11 cellular contexts compared by ENCODE assay signal in genomic region chr3:23219117-23219516, GRCh38.
DNase-seq lines count a peak whose midpoint lies in the region; ATAC-seq lines count a peak whose summit lies in the region.
"Had no signal": no experiment of that assay in that cellular context is flagged by ENCODE, and none has a peak within 500 bp of the region (broad histone marks: within the 10 kb centered on the region; RNA-seq: fewer than 3 reads in every experiment).

No MANE protein-coding gene starts in this region.

- no peaks in the 10 kb centered on the region for H3K9me3 ChIP-seq in effector memory CD4-positive, alpha-beta T cell (ENCODE audit: control insufficient read depth, low read length)

- no peaks in the 10 kb centered on the region for H3K4me1 ChIP-seq in effector memory CD4-positive, alpha-beta T cell (ENCODE audit: control insufficient read depth, insufficient read depth, low read length, poor library complexity, severe bottlenecking)

- DNase-seq in inferior parietal cortex (ENCODE audit: extremely low spot score) (peak; percentile 20), GM19240 (ENCODE audit: insufficient read length, low spot score) (no peak), T1000 (lab: John Stamatoyannopoulos, UW) (no peak), NOMO-1 treated with DMSO at 0.1 percent for 48 hours (lab: John Stamatoyannopoulos, UW; ENCODE audit: unreplicated experiment) (no peak)
- DNase-seq in effector memory CD4-positive, alpha-beta T cell, result no peak
- DNase-seq: DMS 273 treated with DMSO at 0.1 percent for 48 hours, H7, NCI-H146 had no signal

- H3K36me3 ChIP-seq in effector memory CD4-positive, alpha-beta T cell (ENCODE audit: control insufficient read depth, insufficient read depth, low read length), result no peaks in the 10 kb centered on the region

- peak; percentile 59 for ATAC-seq in GM18511 (IDR thresholded peaks at IDR 0.05; ENCODE audit: unreplicated experiment)
- peak; percentile 59 for ATAC-seq in GM21786 (IDR thresholded peaks at IDR 0.05; ENCODE audit: unreplicated experiment)
- ATAC-seq in HG03460 (IDR thresholded peaks at IDR 0.05; ENCODE audit: unreplicated experiment), result peak; percentile 60

- no peaks in the 10 kb centered on the region for H3K27me3 ChIP-seq in effector memory CD4-positive, alpha-beta T cell (replicated peaks; ENCODE audit: control insufficient read depth, insufficient read depth, low read length, poor library complexity, severe bottlenecking)

- no peak overlapping the region for H3K27ac ChIP-seq in effector memory CD4-positive, alpha-beta T cell (ENCODE audit: insufficient read depth, low read length, poor library complexity, severe bottlenecking)

- H3K4me3 ChIP-seq in effector memory CD4-positive, alpha-beta T cell (ENCODE audit: insufficient read depth, low read depth, low read length, poor library complexity, severe bottlenecking), result no peak overlapping the region
